In the genomic region with DNA sequence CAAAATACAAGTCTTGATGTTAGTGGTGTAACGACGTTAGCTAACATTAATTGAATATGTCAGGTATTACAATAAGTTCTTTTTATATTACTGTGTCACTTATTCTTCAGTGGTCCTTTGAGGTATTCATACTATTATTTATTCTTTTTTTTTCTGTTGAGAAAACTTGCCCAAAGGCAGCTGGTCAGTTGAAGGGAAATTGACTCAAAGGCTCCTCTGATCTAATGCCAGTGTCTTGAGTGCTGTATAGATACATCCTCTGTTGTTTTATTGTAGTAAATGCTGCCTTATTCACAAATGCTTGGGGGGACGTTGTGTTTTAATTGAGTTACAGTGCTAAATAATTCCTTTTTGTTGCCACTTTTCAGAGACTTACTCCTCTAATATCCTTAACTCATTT, we compare ENCODE assay signal across 27 cellular contexts. TPM values are rescaled to one million over a fixed set of nuclear protein-coding genes. Genes with fewer than 3 reads are reported as not detected.
"Had no signal": no experiment of that assay in that cellular context is flagged by ENCODE, and none has a peak within 500 bp of the region (broad histone marks: within the 10 kb centered on the region; RNA-seq: fewer than 3 reads in every experiment).

No MANE protein-coding gene starts in this region.

- H3K4me1 ChIP-seq: neural progenitor cell, parathyroid adenoma, psoas muscle, right lobe of liver, suprapubic skin, thyroid gland, tibial nerve, upper lobe of left lung, vagina had no signal

- H3K36me3 ChIP-seq: ovary, right lobe of liver, thoracic aorta, thyroid gland had no signal

- ATAC-seq: natural killer cell; psoas muscle; right cardiac atrium; right lobe of liver; stimulated activated effector memory CD8-positive, alpha-beta T cell treated with anti-CD3 and anti-CD28 coated beads, Interleukin-12 subunit alpha, Interleukin-12 subunit beta, amount 100 ng/mL, for 72 hours; stimulated activated naive CD8-positive, alpha-beta T cell treated with anti-CD3 and anti-CD28 coated beads, Interleukin-15, amount 100 ng/mL, for 72 hours; stimulated activated naive CD8-positive, alpha-beta T cell treated with anti-CD3 and anti-CD28 coated beads, Interleukin-15, Interleukin-2, amounts not matched to agents 100 U/mL and 50 U/mL, for 24 hours had no signal

- DNase-seq: natural killer cell; occipital lobe; ovary; posterior cingulate gyrus; psoas muscle; right cardiac atrium; right lobe of liver; sigmoid colon; small intestine; stimulated activated CD4-positive, alpha-beta T cell treated with anti-CD3 and anti-CD28 coated beads, Interleukin-15, amount 100 ng/mL, for 24 hours; stimulated activated CD4-positive, alpha-beta T cell treated with anti-CD3 and anti-CD28 coated beads, Interleukin-2, amount 100 ng/mL, for 24 hours; stimulated activated CD4-positive, alpha-beta T cell treated with anti-CD3 and anti-CD28 coated beads, Interleukin-2, amount 100 ng/mL, for 48 hours; stimulated activated CD4-positive, alpha-beta T cell treated with anti-CD3 and anti-CD28 coated beads, Interleukin-4, amount 100 ng/mL, for 24 hours; stimulated activated naive CD4-positive, alpha-beta T cell; stimulated activated naive CD8-positive, alpha-beta T cell treated with anti-CD3 and anti-CD28 coated beads, Interleukin-15, amount 100 ng/mL, for 72 hours; stimulated activated naive CD8-positive, alpha-beta T cell treated with anti-CD3 and anti-CD28 coated beads, Interleukin-15, Interleukin-2, amounts not matched to agents 100 U/mL and 50 U/mL, for 24 hours; substantia nigra; thyroid gland; trophoblast cell; upper lobe of left lung had no signal

- H3K27ac ChIP-seq: neural progenitor cell, ovary, parathyroid adenoma, psoas muscle, right lobe of liver, sigmoid colon, suprapubic skin, thyroid gland, tibial nerve, upper lobe of left lung, vagina had no signal

- H3K9me3 ChIP-seq: ovary, psoas muscle, right lobe of liver, sigmoid colon, suprapubic skin, thoracic aorta, thyroid gland, tibial nerve, upper lobe of left lung, vagina had no signal

- H3K4me3 ChIP-seq: neural progenitor cell, ovary, psoas muscle, right lobe of liver, sigmoid colon, suprapubic skin, thyroid gland, tibial nerve, upper lobe of left lung, vagina had no signal

- H3K27me3 ChIP-seq: neural progenitor cell, ovary, right lobe of liver, sigmoid colon, suprapubic skin, thyroid gland, tibial nerve, upper lobe of left lung, vagina had no signal

RNA-seq across cellular contexts. Expression of a gene that starts 23.1 kb away (rescaled TPM):
- total RNA-seq: thoracic aorta, vagina had no signal
